In the genomic region with DNA sequence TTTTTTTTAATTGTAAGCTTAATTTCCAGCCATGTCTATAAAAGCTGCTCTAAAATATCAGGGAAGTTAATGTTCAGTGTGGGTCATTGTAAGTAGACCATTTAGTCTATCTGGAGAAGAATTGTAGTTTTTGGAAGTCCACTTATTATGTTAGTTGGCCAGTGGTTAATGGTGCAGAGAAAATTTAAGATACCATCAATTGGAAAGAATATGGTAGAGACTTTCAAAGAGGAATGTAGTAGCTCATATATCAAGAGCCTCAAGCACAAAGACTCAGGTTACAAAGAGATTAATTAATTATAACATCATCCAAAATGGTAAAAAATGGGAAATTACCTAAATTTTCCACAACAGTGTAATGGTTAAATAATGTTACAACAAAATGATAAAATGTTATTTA, we compare ENCODE assay signal across 7 cellular contexts.
"Had no signal": no experiment of that assay in that cellular context is flagged by ENCODE, and none has a peak within 500 bp of the region (broad histone marks: within the 10 kb centered on the region; RNA-seq: fewer than 3 reads in every experiment).

No MANE protein-coding gene starts in this region.

- ATAC-seq: HCT116, HepG2, K562 had no signal

- DNase-seq: GM23248, GOT3, H7, HFFc6 had no signal
